ENCODE assay signal across 1 cellular context in the genomic region with DNA sequence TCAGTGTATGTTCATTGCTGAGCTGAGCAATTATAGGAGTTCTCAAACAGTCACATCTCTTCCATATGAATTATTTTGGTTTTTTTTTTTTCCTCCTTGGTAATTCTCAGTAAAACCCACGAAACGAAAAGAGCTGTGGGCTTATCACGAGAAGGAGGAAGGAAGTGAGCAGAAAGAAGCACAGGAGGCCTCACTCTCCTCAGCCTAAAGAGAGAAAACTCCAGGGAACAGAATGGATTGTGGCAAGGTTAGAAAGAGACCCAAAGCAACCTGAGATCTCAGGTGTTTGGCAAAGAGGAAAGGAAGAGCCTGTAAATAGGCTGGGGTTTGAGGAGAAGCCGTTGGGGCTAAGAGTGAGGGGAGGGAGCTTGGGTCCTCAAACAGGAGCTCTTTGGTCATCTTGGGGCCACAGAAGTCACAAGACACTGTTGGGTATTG.
TF ChIP-seq lines count a peak whose summit lies in the region.

No MANE protein-coding gene starts in this region.

TF ChIP-seq in HepG2, 621 proteins besides CTCF, POLR2A, EP300 and RAD21 (continued from another document):
- TF ChIP-seq ARID5B (CRISPR knock-in tag; IDR thresholded peaks at IDR 0.05) (no peak), ZNF441 (CRISPR knock-in tag; IDR thresholded peaks at IDR 0.05; ENCODE audit: borderline replicate concordance) (no peak), PPARG (CRISPR knock-in tag; conservative IDR thresholded peaks at IDR 0.05) (no peak), SMARCE1 (IDR thresholded peaks at IDR 0.05; ENCODE audit: borderline replicate concordance) (no peak), PCBP2 (optimal IDR thresholded peaks at IDR 0.05; ENCODE audit: low read depth, low read length, poor library complexity, severe bottlenecking) (no peak)
- TF ChIP-seq, protein P1, sequence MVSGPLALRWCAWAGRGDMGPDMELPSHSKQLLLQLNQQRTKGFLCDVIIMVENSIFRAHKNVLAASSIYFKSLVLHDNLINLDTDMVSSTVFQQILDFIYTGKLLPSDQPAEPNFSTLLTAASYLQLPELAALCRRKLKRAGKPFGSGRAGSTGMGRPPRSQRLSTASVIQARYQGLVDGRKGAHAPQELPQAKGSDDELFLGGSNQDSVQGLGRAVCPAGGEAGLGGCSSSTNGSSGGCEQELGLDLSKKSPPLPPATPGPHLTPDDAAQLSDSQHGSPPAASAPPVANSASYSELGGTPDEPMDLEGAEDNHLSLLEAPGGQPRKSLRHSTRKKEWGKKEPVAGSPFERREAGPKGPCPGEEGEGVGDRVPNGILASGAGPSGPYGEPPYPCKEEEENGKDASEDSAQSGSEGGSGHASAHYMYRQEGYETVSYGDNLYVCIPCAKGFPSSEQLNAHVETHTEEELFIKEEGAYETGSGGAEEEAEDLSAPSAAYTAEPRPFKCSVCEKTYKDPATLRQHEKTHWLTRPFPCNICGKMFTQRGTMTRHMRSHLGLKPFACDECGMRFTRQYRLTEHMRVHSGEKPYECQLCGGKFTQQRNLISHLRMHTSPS (CRISPR knock-in tag; IDR thresholded peaks at IDR 0.05; ENCODE audit: low read depth) = no peak
- TF ChIP-seq, protein P2, sequence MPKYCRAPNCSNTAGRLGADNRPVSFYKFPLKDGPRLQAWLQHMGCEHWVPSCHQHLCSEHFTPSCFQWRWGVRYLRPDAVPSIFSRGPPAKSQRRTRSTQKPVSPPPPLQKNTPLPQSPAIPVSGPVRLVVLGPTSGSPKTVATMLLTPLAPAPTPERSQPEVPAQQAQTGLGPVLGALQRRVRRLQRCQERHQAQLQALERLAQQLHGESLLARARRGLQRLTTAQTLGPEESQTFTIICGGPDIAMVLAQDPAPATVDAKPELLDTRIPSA (CRISPR knock-in tag; IDR thresholded peaks at IDR 0.05; ENCODE audit: borderline replicate concordance) = no peak
- TF ChIP-seq, protein P3, sequence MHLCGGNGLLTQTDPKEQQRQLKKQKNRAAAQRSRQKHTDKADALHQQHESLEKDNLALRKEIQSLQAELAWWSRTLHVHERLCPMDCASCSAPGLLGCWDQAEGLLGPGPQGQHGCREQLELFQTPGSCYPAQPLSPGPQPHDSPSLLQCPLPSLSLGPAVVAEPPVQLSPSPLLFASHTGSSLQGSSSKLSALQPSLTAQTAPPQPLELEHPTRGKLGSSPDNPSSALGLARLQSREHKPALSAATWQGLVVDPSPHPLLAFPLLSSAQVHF (CRISPR knock-in tag; IDR thresholded peaks at IDR 0.05) = no peak
